ENCODE assay signal across 1 cellular context in the genomic region with DNA sequence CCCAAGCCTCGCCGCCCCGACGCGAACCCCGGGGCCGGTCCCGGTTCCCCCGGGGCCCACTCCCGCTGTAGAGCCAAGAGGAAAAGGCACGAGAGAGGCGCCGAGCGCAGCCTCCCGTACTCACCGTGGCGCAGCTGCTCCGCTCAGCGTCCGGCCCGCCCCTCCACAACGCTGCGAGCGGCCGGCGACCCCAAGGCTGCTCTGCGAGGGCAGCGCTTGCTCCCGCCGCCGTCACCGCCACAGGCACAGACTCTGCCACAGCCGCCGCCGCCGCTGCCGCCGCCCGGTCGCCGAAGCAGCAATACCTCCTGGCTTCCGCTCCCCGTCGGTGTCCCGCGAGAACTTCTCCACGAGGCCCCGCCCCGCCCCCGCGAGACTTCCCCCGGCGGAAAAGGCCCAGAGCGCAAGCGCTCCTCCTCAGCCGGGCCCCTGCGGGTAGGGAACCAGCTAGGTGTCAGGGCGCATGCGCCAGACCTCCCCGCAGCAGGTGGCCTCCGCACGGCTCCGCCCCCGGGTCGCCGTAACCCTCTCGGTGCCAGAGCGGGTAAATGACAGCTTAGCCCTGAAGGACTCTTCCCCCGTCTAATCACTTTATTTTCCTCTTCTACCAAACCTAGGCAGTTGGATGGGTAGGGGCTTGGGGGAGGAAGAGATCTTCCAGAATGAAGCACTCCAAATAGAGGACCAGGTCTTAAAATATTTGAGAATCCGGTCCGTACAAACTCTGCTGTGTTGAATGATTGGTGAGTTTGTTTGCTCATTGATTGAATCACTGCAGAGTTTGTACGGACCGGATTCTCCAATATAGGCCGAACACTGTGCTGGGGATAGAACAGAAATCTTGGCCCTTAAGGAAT.
TF ChIP-seq lines count a peak whose summit lies in the region.

Gene GRB2, minus strand, starts transcription at position 314 of the 857 bp plus-strand sequence. CDS start 12,050 bp downstream, outside the sequence.

TF ChIP-seq in HepG2, 621 proteins besides CTCF, POLR2A, EP300 and RAD21 (continued from another document and continues in another):
- TF ChIP-seq, protein P1, sequence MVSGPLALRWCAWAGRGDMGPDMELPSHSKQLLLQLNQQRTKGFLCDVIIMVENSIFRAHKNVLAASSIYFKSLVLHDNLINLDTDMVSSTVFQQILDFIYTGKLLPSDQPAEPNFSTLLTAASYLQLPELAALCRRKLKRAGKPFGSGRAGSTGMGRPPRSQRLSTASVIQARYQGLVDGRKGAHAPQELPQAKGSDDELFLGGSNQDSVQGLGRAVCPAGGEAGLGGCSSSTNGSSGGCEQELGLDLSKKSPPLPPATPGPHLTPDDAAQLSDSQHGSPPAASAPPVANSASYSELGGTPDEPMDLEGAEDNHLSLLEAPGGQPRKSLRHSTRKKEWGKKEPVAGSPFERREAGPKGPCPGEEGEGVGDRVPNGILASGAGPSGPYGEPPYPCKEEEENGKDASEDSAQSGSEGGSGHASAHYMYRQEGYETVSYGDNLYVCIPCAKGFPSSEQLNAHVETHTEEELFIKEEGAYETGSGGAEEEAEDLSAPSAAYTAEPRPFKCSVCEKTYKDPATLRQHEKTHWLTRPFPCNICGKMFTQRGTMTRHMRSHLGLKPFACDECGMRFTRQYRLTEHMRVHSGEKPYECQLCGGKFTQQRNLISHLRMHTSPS (CRISPR knock-in tag; IDR thresholded peaks at IDR 0.05; ENCODE audit: low read depth) = no peak
- no peak for TF ChIP-seq JUNB (CRISPR knock-in tag; IDR thresholded peaks at IDR 0.05; ENCODE audit: borderline replicate concordance)
- TF ChIP-seq ZC3H4 (CRISPR knock-in tag; IDR thresholded peaks at IDR 0.05; ENCODE audit: borderline replicate concordance) = no peak
- TF ChIP-seq NFATC3 (CRISPR knock-in tag; IDR thresholded peaks at IDR 0.05) = no peak
- no peak for TF ChIP-seq ZEB1 (IDR thresholded peaks at IDR 0.05; ENCODE audit: insufficient replicate concordance, low read depth)
- TF ChIP-seq ZFP37 (CRISPR knock-in tag; IDR thresholded peaks at IDR 0.05; ENCODE audit: borderline replicate concordance) = peak; percentile 79; the same call in 1 of the 2 replicates
- peak; percentile 93; the same call in 1 of the 2 replicates for TF ChIP-seq ETS1 (CRISPR knock-in tag; IDR thresholded peaks at IDR 0.05)
- TF ChIP-seq ZKSCAN5 (CRISPR knock-in tag; IDR thresholded peaks at IDR 0.05) = no peak
- TF ChIP-seq ETV5 (CRISPR knock-in tag; IDR thresholded peaks at IDR 0.05; ENCODE audit: borderline replicate concordance) = peak; percentile 68
- TF ChIP-seq JUN (CRISPR knock-in tag; IDR thresholded peaks at IDR 0.05) = no peak
- TF ChIP-seq CBX2 (IDR thresholded peaks at IDR 0.05; ENCODE audit: low read depth, low read length) = no peak
- no peak for TF ChIP-seq CBX2 (CRISPR knock-in tag; IDR thresholded peaks at IDR 0.05; ENCODE audit: low read depth)
- TF ChIP-seq, protein P2, sequence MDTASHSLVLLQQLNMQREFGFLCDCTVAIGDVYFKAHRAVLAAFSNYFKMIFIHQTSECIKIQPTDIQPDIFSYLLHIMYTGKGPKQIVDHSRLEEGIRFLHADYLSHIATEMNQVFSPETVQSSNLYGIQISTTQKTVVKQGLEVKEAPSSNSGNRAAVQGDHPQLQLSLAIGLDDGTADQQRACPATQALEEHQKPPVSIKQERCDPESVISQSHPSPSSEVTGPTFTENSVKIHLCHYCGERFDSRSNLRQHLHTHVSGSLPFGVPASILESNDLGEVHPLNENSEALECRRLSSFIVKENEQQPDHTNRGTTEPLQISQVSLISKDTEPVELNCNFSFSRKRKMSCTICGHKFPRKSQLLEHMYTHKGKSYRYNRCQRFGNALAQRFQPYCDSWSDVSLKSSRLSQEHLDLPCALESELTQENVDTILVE (CRISPR knock-in tag; IDR thresholded peaks at IDR 0.05) = peak; percentile 59
- TF ChIP-seq KDM3A (CRISPR knock-in tag; IDR thresholded peaks at IDR 0.05; ENCODE audit: low read depth) = peak; percentile 74
- peak; percentile 68; the same call in 1 of the 2 replicates for TF ChIP-seq ZNF709 (CRISPR knock-in tag; IDR thresholded peaks at IDR 0.05)
- TF ChIP-seq, protein P3, sequence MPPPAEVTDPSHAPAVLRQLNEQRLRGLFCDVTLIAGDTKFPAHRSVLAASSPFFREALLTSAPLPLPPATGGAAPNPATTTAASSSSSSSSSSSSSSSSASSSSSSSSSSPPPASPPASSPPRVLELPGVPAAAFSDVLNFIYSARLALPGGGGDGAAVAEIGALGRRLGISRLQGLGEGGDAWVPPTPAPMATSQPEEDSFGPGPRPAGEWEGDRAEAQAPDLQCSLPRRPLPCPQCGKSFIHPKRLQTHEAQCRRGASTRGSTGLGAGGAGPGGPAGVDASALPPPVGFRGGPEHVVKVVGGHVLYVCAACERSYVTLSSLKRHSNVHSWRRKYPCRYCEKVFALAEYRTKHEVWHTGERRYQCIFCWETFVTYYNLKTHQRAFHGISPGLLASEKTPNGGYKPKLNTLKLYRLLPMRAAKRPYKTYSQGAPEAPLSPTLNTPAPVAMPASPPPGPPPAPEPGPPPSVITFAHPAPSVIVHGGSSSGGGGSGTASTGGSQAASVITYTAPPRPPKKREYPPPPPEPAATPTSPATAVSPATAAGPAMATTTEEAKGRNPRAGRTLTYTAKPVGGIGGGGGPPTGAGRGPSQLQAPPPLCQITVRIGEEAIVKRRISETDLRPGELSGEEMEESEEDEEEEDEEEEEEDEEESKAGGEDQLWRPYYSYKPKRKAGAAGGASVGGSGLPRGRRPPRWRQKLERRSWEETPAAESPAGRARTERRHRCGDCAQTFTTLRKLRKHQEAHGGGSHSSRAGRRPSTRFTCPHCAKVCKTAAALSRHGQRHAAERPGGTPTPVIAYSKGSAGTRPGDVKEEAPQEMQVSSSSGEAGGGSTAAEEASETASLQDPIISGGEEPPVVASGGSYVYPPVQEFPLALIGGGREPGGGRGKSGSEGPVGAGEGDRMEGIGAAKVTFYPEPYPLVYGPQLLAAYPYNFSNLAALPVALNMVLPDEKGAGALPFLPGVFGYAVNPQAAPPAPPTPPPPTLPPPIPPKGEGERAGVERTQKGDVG (CRISPR knock-in tag; IDR thresholded peaks at IDR 0.05; ENCODE audit: borderline replicate concordance) = 0 out of 2 replicates have a peak, but pooled peaks have one; percentile 51
- no peak for TF ChIP-seq ZNF878 (CRISPR knock-in tag; IDR thresholded peaks at IDR 0.05)
- TF ChIP-seq MAX (IDR thresholded peaks at IDR 0.05) = no peak; the same call in 1 of the 2 replicates
- TF ChIP-seq ZNF629 (CRISPR knock-in tag; conservative IDR thresholded peaks at IDR 0.05) = 0 out of 2 replicates have a peak, but pooled peaks have one; percentile 19
- TF ChIP-seq, protein P4, sequence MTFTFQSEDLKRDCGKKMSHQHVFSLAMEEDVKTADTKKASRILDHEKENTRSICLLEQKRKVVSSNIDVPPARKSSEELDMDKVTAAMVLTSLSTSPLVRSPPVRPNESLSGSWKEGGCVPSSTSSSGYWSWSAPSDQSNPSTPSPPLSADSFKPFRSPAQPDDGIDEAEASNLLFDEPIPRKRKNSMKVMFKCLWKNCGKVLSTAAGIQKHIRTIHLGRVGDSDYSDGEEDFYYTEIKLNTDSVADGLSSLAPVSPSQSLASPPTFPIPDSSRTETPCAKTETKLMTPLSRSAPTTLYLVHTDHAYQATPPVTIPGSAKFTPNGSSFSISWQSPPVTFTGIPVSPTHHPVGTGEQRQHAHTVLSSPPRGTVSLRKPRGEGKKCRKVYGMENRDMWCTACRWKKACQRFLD (CRISPR knock-in tag; IDR thresholded peaks at IDR 0.05; ENCODE audit: borderline replicate concordance) = no peak; the same call in 1 of the 2 replicates
- no peak for TF ChIP-seq IRF1 (CRISPR knock-in tag; IDR thresholded peaks at IDR 0.05; ENCODE audit: low read depth)
- 0 out of 2 replicates have a peak, but pooled peaks have one; percentile 84 for TF ChIP-seq ZNF138 (CRISPR knock-in tag; IDR thresholded peaks at IDR 0.05; ENCODE audit: low read depth)
- TF ChIP-seq ZKSCAN1 (IDR thresholded peaks at IDR 0.05; ENCODE audit: low read length) = no peak
- TF ChIP-seq, protein P5, sequence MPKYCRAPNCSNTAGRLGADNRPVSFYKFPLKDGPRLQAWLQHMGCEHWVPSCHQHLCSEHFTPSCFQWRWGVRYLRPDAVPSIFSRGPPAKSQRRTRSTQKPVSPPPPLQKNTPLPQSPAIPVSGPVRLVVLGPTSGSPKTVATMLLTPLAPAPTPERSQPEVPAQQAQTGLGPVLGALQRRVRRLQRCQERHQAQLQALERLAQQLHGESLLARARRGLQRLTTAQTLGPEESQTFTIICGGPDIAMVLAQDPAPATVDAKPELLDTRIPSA (CRISPR knock-in tag; IDR thresholded peaks at IDR 0.05; ENCODE audit: borderline replicate concordance) = peak; percentile 77; the same call in 1 of the 2 replicates
- peak; percentile 47; the same call in 1 of the 2 replicates for TF ChIP-seq ZNF580 (CRISPR knock-in tag; IDR thresholded peaks at IDR 0.05; ENCODE audit: borderline replicate concordance, low read depth)
- no peak for TF ChIP-seq HMG20A (CRISPR knock-in tag; IDR thresholded peaks at IDR 0.05; ENCODE audit: borderline replicate concordance)
- TF ChIP-seq NR0B2 (CRISPR knock-in tag; IDR thresholded peaks at IDR 0.05) = peak; percentile 72; the same call in 1 of the 2 replicates
- TF ChIP-seq ARID4A (CRISPR knock-in tag; IDR thresholded peaks at IDR 0.05; ENCODE audit: borderline replicate concordance) = peak; percentile 96
- no peak for TF ChIP-seq MAFG (CRISPR knock-in tag; IDR thresholded peaks at IDR 0.05)
- TF ChIP-seq ZNF329 (CRISPR knock-in tag; IDR thresholded peaks at IDR 0.05; ENCODE audit: low read depth) = no peak
- 0 out of 2 replicates have a peak, but pooled peaks have one; percentile 60 for TF ChIP-seq ZSCAN31 (CRISPR knock-in tag; IDR thresholded peaks at IDR 0.05; ENCODE audit: low read depth)
- no peak for TF ChIP-seq ZNF577 (CRISPR knock-in tag; IDR thresholded peaks at IDR 0.05; ENCODE audit: borderline replicate concordance, low read depth)
- TF ChIP-seq THRA (CRISPR knock-in tag; IDR thresholded peaks at IDR 0.05; ENCODE audit: borderline replicate concordance) = no peak; the same call in 1 of the 2 replicates
- peak; percentile 65 for TF ChIP-seq HNRNPLL (IDR thresholded peaks at IDR 0.05; ENCODE audit: low read depth, low read length, poor library complexity, severe bottlenecking)
- TF ChIP-seq ZFP1 (CRISPR knock-in tag; IDR thresholded peaks at IDR 0.05) = no peak; the same call in 1 of the 2 replicates
- no peak for TF ChIP-seq DPF2 (CRISPR knock-in tag; IDR thresholded peaks at IDR 0.05; ENCODE audit: borderline replicate concordance, low read depth)
- TF ChIP-seq AGO2 (optimal IDR thresholded peaks at IDR 0.05; ENCODE audit: low read depth, low read length) = peak; percentile 84
- TF ChIP-seq FOXK2 (IDR thresholded peaks at IDR 0.05) = no peak
